Comparison of ENCODE assay signal across 1 cellular context in the genomic region with DNA sequence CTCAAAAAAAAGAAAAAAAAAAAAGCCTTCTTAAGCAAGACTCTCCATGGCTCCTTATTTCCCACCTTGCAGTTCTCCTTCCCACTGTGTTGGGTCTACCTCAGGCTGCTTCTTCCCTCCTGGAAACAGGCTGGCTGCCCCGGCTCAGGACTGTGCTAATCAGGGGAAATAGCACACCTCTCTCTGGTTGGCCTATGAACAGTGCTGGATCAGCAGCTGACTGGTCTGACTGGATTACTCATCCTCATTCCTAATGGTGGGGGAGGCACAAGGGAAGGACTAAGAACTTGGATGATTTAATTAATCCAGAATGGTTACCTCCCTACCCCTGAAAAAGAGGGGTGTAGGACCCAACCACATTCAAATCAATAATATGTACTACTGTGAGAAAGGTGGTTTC.
TF ChIP-seq lines count a peak whose summit lies in the region.

No MANE protein-coding gene starts in this region.

TF ChIP-seq in IMR-90, 13 proteins besides CTCF, POLR2A, EP300 and RAD21:
- no peak for TF ChIP-seq ELK1 (IDR thresholded peaks at IDR 0.05; ENCODE audit: borderline replicate concordance, low read depth, low read length)
- TF ChIP-seq MAFK (IDR thresholded peaks at IDR 0.05; ENCODE audit: low read depth, low read length): peak; percentile 60; the same call in 1 of the 2 replicates
- TF ChIP-seq RFX5 (IDR thresholded peaks at IDR 0.05; ENCODE audit: low read depth, low read length): peak; percentile 26; the same call in 1 of the 2 replicates
- peak; percentile 55; the same call in 1 of the 2 replicates for TF ChIP-seq USF2 (IDR thresholded peaks at IDR 0.05; ENCODE audit: low read depth, low read length)
- peak; percentile 52; the same call in 1 of the 2 replicates for TF ChIP-seq FOS (IDR thresholded peaks at IDR 0.05; ENCODE audit: low read depth, low read length)
- no peak for TF ChIP-seq MXI1 (IDR thresholded peaks at IDR 0.05; ENCODE audit: borderline replicate concordance, low read depth, low read length)
- no peak for TF ChIP-seq MAZ (IDR thresholded peaks at IDR 0.05; ENCODE audit: borderline replicate concordance, low read depth, low read length)
- no peak for TF ChIP-seq CEBPB (IDR thresholded peaks at IDR 0.05; ENCODE audit: low read depth, low read length)
